ENCODE assay signal across 17 cellular contexts in the genomic region with DNA sequence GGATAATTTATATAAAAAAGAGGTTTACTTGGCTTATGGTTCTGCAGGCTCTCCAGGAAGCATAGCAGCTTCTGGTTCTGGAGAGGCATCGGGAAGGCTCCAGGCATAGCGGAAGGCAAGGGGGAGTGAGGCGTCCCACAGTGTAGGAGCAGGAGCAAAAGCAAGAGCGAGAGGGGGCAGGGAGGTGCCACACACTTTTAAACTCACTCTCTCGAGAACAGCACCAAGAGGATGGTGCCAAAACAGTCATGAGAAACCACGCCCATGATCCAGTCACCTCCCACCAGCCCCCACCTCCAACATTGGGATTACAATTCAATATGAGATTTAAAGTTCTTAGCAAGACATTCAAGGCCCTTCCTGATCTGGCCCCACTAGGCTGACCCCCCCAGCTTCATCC. TPM values are rescaled to one million over a fixed set of nuclear protein-coding genes. Genes with fewer than 3 reads are reported as not detected.
DNase-seq lines count a peak whose midpoint lies in the region; ATAC-seq and TF ChIP-seq lines count a peak whose summit lies in the region.
"Had no signal": no experiment of that assay in that cellular context is flagged by ENCODE, and none has a peak within 500 bp of the region (broad histone marks: within the 10 kb centered on the region; RNA-seq: fewer than 3 reads in every experiment).

No MANE protein-coding gene starts in this region.

- no peak for DNase-seq in activated CD4-positive, alpha-beta T cell treated with anti-CD3 and anti-CD28 coated beads for 36 hours
- no peak for DNase-seq in activated CD4-positive, alpha-beta T cell treated with anti-CD3 and anti-CD28 coated beads for 1 hour
- DNase-seq in stimulated activated naive CD8-positive, alpha-beta T cell treated with anti-CD3 and anti-CD28 coated beads, Interleukin-15, amount 100 ng/mL, for 72 hours, result no peak
- no peak for DNase-seq in stimulated activated naive CD8-positive, alpha-beta T cell treated with anti-CD3 and anti-CD28 coated beads, Interleukin-15, Interleukin-2, amounts not matched to agents 100 U/mL and 50 U/mL, for 24 hours
- DNase-seq in erythroblast (lab: John Stamatoyannopoulos, UW), result peak; percentile 24 to 32
- DNase-seq in caudate nucleus (lab: John Stamatoyannopoulos, UW), result no peak
- no peak for DNase-seq in KG1 (lab: John Stamatoyannopoulos, UW)
- DNase-seq: C1 segment of cervical spinal cord, DMS 273 treated with DMSO at 0.1 percent for 48 hours, GF-D8, NCI-H187, NCI-H345, NCI-H526, SHP77 had no signal

- peaks cover 42% of the 10 kb centered on the region for H3K36me3 Mint-ChIP-seq in activated CD4-positive, alpha-beta T cell treated with anti-CD3 and anti-CD28 coated beads for 36 hours (ENCODE audit: low read depth)

- CTCF ChIA-PET in activated CD4-positive, alpha-beta T cell treated with anti-CD3 and anti-CD28 coated beads for 36 hours (lab: Charles Lee), result interaction anchor here (0.6 to 2.0 kb wide), 6 partner anchors 12 to 147 kb away, joined by 3 to 8 read pairs (median 4); no protein-coding TSS in a partner anchor

- POLR2A ChIA-PET in activated CD4-positive, alpha-beta T cell treated with anti-CD3 and anti-CD28 coated beads for 36 hours (lab: Charles Lee), result no interaction called here

- ATAC-seq in activated CD4-positive, alpha-beta T cell treated with anti-CD3 and anti-CD28 coated beads for 36 hours, result no peak
- no peak for ATAC-seq in stimulated activated naive CD8-positive, alpha-beta T cell treated with anti-CD3 and anti-CD28 coated beads, Interleukin-15, amount 100 ng/mL, for 72 hours
- no peak for ATAC-seq in stimulated activated naive CD8-positive, alpha-beta T cell treated with anti-CD3 and anti-CD28 coated beads, Interleukin-15, Interleukin-2, amounts not matched to agents 100 U/mL and 50 U/mL, for 24 hours
- no peak for ATAC-seq in HG03521 (IDR thresholded peaks at IDR 0.05; ENCODE audit: unreplicated experiment)
- ATAC-seq: GM23338 had no signal

- TF ChIP-seq POLR2A in erythroblast (IDR thresholded peaks at IDR 0.05; ENCODE audit: low read length), result no peak

- intact Hi-C loops in activated CD4-positive, alpha-beta T cell treated with anti-CD3 and anti-CD28 coated beads for 36 hours (cut with DNase I, micrococcal nuclease), result loop anchor here in 1 of 2 experiments (5.0 kb wide), 1 partner anchor 46 kb away; no protein-coding TSS in a partner anchor

- no peaks in the 10 kb centered on the region for H3K9me3 Mint-ChIP-seq in activated CD4-positive, alpha-beta T cell treated with anti-CD3 and anti-CD28 coated beads for 36 hours (ENCODE audit: low read depth)
- H3K9me3 Mint-ChIP-seq in stimulated activated naive CD8-positive, alpha-beta T cell treated with anti-CD3 and anti-CD28 coated beads, Interleukin-15, amount 100 ng/mL, for 72 hours, result no peaks in the 10 kb centered on the region
- H3K9me3 Mint-ChIP-seq: GM23338, IgD-negative memory B cell had no signal

- H3K4me3 Mint-ChIP-seq in activated CD4-positive, alpha-beta T cell treated with anti-CD3 and anti-CD28 coated beads for 36 hours, result no peak overlapping the region
- H3K4me3 Mint-ChIP-seq in stimulated activated naive CD8-positive, alpha-beta T cell treated with anti-CD3 and anti-CD28 coated beads, Interleukin-15, amount 100 ng/mL, for 72 hours, result no peak overlapping the region
- H3K4me3 Mint-ChIP-seq: GM23338, IgD-negative memory B cell had no signal

- no peaks in the 10 kb centered on the region for H3K27me3 Mint-ChIP-seq in activated CD4-positive, alpha-beta T cell treated with anti-CD3 and anti-CD28 coated beads for 36 hours
- H3K27me3 Mint-ChIP-seq in stimulated activated naive CD8-positive, alpha-beta T cell treated with anti-CD3 and anti-CD28 coated beads, Interleukin-15, amount 100 ng/mL, for 72 hours, result no peaks in the 10 kb centered on the region
- H3K27me3 Mint-ChIP-seq: IgD-negative memory B cell had no signal

- peak overlapping the region; percentile 49 for H3K27ac Mint-ChIP-seq in activated CD4-positive, alpha-beta T cell treated with anti-CD3 and anti-CD28 coated beads for 36 hours
- peak overlapping the region; percentile 28 to 76 for H3K27ac Mint-ChIP-seq in stimulated activated naive CD8-positive, alpha-beta T cell treated with anti-CD3 and anti-CD28 coated beads, Interleukin-15, amount 100 ng/mL, for 72 hours
- H3K27ac Mint-ChIP-seq: GM23338, IgD-negative memory B cell had no signal

- H3K4me1 Mint-ChIP-seq in activated CD4-positive, alpha-beta T cell treated with anti-CD3 and anti-CD28 coated beads for 36 hours, result peaks cover 50% of the 10 kb centered on the region
- peaks cover 62% of the 10 kb centered on the region for H3K4me1 Mint-ChIP-seq in stimulated activated naive CD8-positive, alpha-beta T cell treated with anti-CD3 and anti-CD28 coated beads, Interleukin-15, amount 100 ng/mL, for 72 hours

- H3K27ac ChIP-seq in caudate nucleus (ENCODE audit: low read depth, low read length), result no peak overlapping the region

RNA-seq across cellular contexts. Expression of a gene that starts 50.0 kb away (rescaled TPM):
- total RNA-seq in activated CD4-positive, alpha-beta T cell treated with anti-CD3 and anti-CD28 coated beads for 36 hours, result 10 to 100 TPM; 33.7 to 33.8 TPM

Comparison
In these comparisons a context has a peak if more than half of its experiments do, and no peak if none do; other contexts are left out.
1. DNase-seq: peak in erythroblast (2 of 2); none in activated CD4-positive, alpha-beta T cell treated with anti-CD3 and anti-CD28 coated beads for 36 hours (single experiment), activated CD4-positive, alpha-beta T cell treated with anti-CD3 and anti-CD28 coated beads for 1 hour (single experiment), stimulated activated naive CD8-positive, alpha-beta T cell treated with anti-CD3 and anti-CD28 coated beads, Interleukin-15, amount 100 ng/mL, for 72 hours (0 of 2), stimulated activated naive CD8-positive, alpha-beta T cell treated with anti-CD3 and anti-CD28 coated beads, Interleukin-15, Interleukin-2, amounts not matched to agents 100 U/mL and 50 U/mL, for 24 hours (single experiment), caudate nucleus (0 of 61) and KG1 (single experiment).